In the genomic region with DNA sequence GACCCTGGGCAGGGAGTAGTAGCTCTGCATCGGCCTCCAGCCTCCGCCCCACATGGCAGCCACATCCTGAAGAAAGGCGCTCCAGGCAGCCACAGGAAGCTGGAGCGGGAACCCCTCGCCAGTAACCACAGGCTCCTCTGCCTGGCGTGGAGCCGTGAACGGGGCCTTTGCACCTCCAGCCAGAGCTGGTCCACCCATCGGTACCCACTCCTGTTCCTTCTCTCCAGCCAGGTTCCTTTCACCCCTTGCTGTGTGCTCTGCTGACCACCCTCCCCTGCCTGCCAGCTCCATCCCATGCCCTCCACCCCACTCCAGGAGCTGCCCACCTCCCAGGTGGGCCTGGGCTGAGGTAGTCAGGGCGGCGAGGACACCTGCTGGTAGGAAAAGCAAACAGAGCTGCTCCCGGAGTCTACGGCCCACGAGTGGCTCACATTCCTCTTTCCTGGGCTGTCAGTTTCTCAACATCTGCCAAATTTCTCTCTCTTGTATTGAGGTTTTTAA, we compare ENCODE assay signal across 8 cellular contexts. TPM values are rescaled to one million over a fixed set of nuclear protein-coding genes. Genes with fewer than 3 reads are reported as not detected.
A peak's percentile ranks its signal among the peaks of the same experiment; 100 is the strongest.
DNase-seq lines count a peak whose midpoint lies in the region; ATAC-seq, FAIRE-seq and TF ChIP-seq lines count a peak whose summit lies in the region.

No MANE protein-coding gene starts in this region.

- DNase-seq in Karpas-422 (peak; percentile 60), kidney tubule cell (ENCODE audit: low spot score) (peak; percentile 28), thoracic aorta (ENCODE audit: low spot score) (no peak), EL (no peak), small intestine (no peak)

- no peak overlapping the region for H3K9ac ChIP-seq in Karpas-422 (ENCODE audit: low read length)

- H3K27me3 ChIP-seq in DOHH2 (ENCODE audit: control insufficient read depth, low read length) (peaks cover 25% of the 10 kb centered on the region), Karpas-422 (ENCODE audit: low read length) (0 out of 2 replicates have a peak, but pooled peaks cover 3% of the 10 kb centered on the region), thoracic aorta (replicated peaks; ENCODE audit: insufficient read depth) (no peaks in the 10 kb centered on the region), small intestine (ENCODE audit: control insufficient read depth in 2 of 2, insufficient read depth in 2 of 2, low read length in 2 of 2) (no peaks in the 10 kb centered on the region)

- H3K36me3 ChIP-seq in DOHH2 (ENCODE audit: control insufficient read depth, low read length) (no peaks in the 10 kb centered on the region), Karpas-422 (ENCODE audit: insufficient read depth, low read length) (no peaks in the 10 kb centered on the region), thoracic aorta (no peaks in the 10 kb centered on the region), small intestine (ENCODE audit: control insufficient read depth in 2 of 2, insufficient read depth in 2 of 2, low read length in 2 of 2) (no peaks in the 10 kb centered on the region)

- no peak overlapping the region for H3K27ac ChIP-seq in DOHH2 (ENCODE audit: low read depth, low read length)
- H3K27ac ChIP-seq in Karpas-422 (ENCODE audit: low read length), result no peak overlapping the region
- peak overlapping the region; percentile 44 for H3K27ac ChIP-seq in angular gyrus (ENCODE audit: low read depth, low read length)
- H3K27ac ChIP-seq in thoracic aorta, result peak overlapping the region; percentile 36 to 99
- H3K27ac ChIP-seq in small intestine (ENCODE audit: low read depth in 1 of 2, low read length in 1 of 2), result no peak overlapping the region

- H3K4me3 ChIP-seq in DOHH2 (ENCODE audit: low read length), result no peak overlapping the region
- H3K4me3 ChIP-seq in Karpas-422 (ENCODE audit: low read length), result no peak overlapping the region
- H3K4me3 ChIP-seq in thoracic aorta, result peak overlapping the region; percentile 93
- no peak overlapping the region for H3K4me3 ChIP-seq in small intestine (ENCODE audit: low read depth in 1 of 2, low read length in 2 of 2)

- H2AFZ ChIP-seq in Karpas-422 (ENCODE audit: low read length), result no peak overlapping the region

- 51 to 75% (median 52%) methylated on average over 13 to 14 of the region's 14 CpGs for WGBS in small intestine, 3 donors

- H3K4me2 ChIP-seq in DOHH2 (ENCODE audit: low read length) (peak overlapping the region; percentile 53; the same call in 1 of the 2 replicates), Karpas-422 (ENCODE audit: low read depth, low read length, poor library complexity, severe bottlenecking) (no peak overlapping the region)

- no peaks in the 10 kb centered on the region for H3K9me2 ChIP-seq in DOHH2 (replicated peaks; ENCODE audit: control insufficient read depth, low read length)
- no peaks in the 10 kb centered on the region for H3K9me2 ChIP-seq in Karpas-422 (replicated peaks; ENCODE audit: insufficient read depth, low read length)

- peaks cover 2% of the 10 kb centered on the region; the same call in 1 of the 2 replicates for H3F3A ChIP-seq in DOHH2 (ENCODE audit: control insufficient read depth, insufficient read depth)

- H3K4me1 ChIP-seq in DOHH2 (ENCODE audit: control insufficient read depth, low read length) (peaks cover 50% of the 10 kb centered on the region), Karpas-422 (ENCODE audit: low read length) (peaks cover 46% of the 10 kb centered on the region), thoracic aorta (ENCODE audit: control insufficient read depth in 1 of 2, low read depth in 2 of 2) (peaks cover 14 to 58% of the 10 kb centered on the region in 2 donors), small intestine (ENCODE audit: control insufficient read depth in 2 of 2, insufficient read depth in 1 of 2, low read depth in 1 of 2, low read length in 1 of 2) (peaks cover 0 to 2% of the 10 kb centered on the region in 2 donors)

- no peaks in the 10 kb centered on the region for H3K9me3 ChIP-seq in DOHH2 (ENCODE audit: control insufficient read depth, insufficient read depth, low read length)
- no peaks in the 10 kb centered on the region for H3K9me3 ChIP-seq in Karpas-422 (ENCODE audit: low read length)
- no peaks in the 10 kb centered on the region for H3K9me3 ChIP-seq in thoracic aorta
- no peaks in the 10 kb centered on the region for H3K9me3 ChIP-seq in small intestine (ENCODE audit: control insufficient read depth, low read depth)

- TF ChIP-seq CTCF in DOHH2 (IDR thresholded peaks at IDR 0.05; ENCODE audit: low read depth, low read length, poor library complexity, severe bottlenecking) (peak; percentile 70), thoracic aorta (IDR thresholded peaks at IDR 0.05) (peak; percentile 47)

- H4K20me1 ChIP-seq in DOHH2 (ENCODE audit: control insufficient read depth, insufficient read depth, low read depth, low read length) (0 out of 2 replicates have a peak, but pooled peaks cover 6% of the 10 kb centered on the region), Karpas-422 (ENCODE audit: insufficient read depth, low read depth, low read length) (peaks cover 3% of the 10 kb centered on the region; the same call in 1 of the 2 replicates)

- ATAC-seq in thoracic aorta (ENCODE audit: insufficient number of reproducible peaks, low FRiP score, low read depth), result no peak
- ATAC-seq in HG02885 (IDR thresholded peaks at IDR 0.05; ENCODE audit: poor library complexity, unreplicated experiment), result no peak

- FAIRE-seq in small intestine (lab: Jason Lieb, UNC), result no peak

- H3K79me2 ChIP-seq in DOHH2 (ENCODE audit: control insufficient read depth, low read length) (no peaks in the 10 kb centered on the region), Karpas-422 (ENCODE audit: low read length) (no peaks in the 10 kb centered on the region)

RNA-seq across cellular contexts. Expression of a gene that starts 2.7 kb away (rescaled TPM):
- 1.7 and 10.0 TPM in 2 replicates for total RNA-seq in Karpas-422 (2014; rRNA removed; shearing (Covaris generic); ENCODE audit: low replicate concordance)
- total RNA-seq in thoracic aorta, result 10 to 100 TPM; 46.4 to 67.1 TPM
- 1 to 10 TPM; 3.6 to 7.5 (median 6.2) TPM for polyA plus RNA-seq in small intestine

RNA-seq across cellular contexts. Expression of a gene that starts 6.4 kb away (rescaled TPM):
- total RNA-seq in Karpas-422 (2014; rRNA removed; shearing (Covaris generic); ENCODE audit: low replicate concordance), result 31.6 and 66.7 TPM in 2 replicates
- 10 to 100 TPM; 27.5 to 80.8 TPM for total RNA-seq in thoracic aorta
- polyA plus RNA-seq in small intestine, result 100 to 1,000 TPM in 1 of 3 donors, 10 to 100 TPM in 2; 55.0 to 101 (median 55.9) TPM

Comparison
In these comparisons a context has a peak if more than half of its experiments do, and no peak if none do; other contexts are left out.
1. H3K27ac ChIP-seq: peak in angular gyrus (single experiment) and thoracic aorta (2 of 2); none in DOHH2 (single experiment), Karpas-422 (single experiment) and small intestine (0 of 2).
2. DNase-seq: peak in Karpas-422 (single experiment) and kidney tubule cell (single experiment); none in thoracic aorta (single experiment), EL (single experiment) and small intestine (single experiment).